ENCODE assay signal across 11 cellular contexts in genomic region chr9:105138306-105138801, GRCh38.
DNase-seq lines count a peak whose midpoint lies in the region; ATAC-seq and TF ChIP-seq lines count a peak whose summit lies in the region.
"Had no signal": no experiment of that assay in that cellular context is flagged by ENCODE, and none has a peak within 500 bp of the region (broad histone marks: within the 10 kb centered on the region; RNA-seq: fewer than 3 reads in every experiment).

No MANE protein-coding gene starts in this region.

- H3K9me3 ChIP-seq in gastrocnemius medialis (no peaks in the 10 kb centered on the region), WERI-Rb-1 (ENCODE audit: severe bottlenecking) (no peaks in the 10 kb centered on the region)

- no peaks in the 10 kb centered on the region for H4K20me1 ChIP-seq in KMS-11 (ENCODE audit: insufficient read depth)

- H3K9ac ChIP-seq in KMS-11 = peak overlapping the region; percentile 10; the same call in 1 of the 2 replicates

- H3K27me3 ChIP-seq in KMS-11 (ENCODE audit: insufficient read depth, low read depth) = no peaks in the 10 kb centered on the region
- H3K27me3 ChIP-seq in gastrocnemius medialis = no peaks in the 10 kb centered on the region
- no peaks in the 10 kb centered on the region for H3K27me3 ChIP-seq in WERI-Rb-1 (ENCODE audit: insufficient read depth, low read depth, severe bottlenecking)

- intact Hi-C loops in gastrocnemius medialis (cut with DNase I; ENCODE audit: low total_unique reads) = no loop called here

- H2AFZ ChIP-seq in KMS-11 (ENCODE audit: low read depth) = peak overlapping the region; percentile 15; the same call in 1 of the 2 replicates

- no peak overlapping the region for H3K4me3 ChIP-seq in KMS-11 (IDR thresholded peaks at IDR 0.05; ENCODE audit: insufficient read depth, low read depth, low read length)
- H3K4me3 ChIP-seq in astrocyte of the spinal cord (ENCODE audit: low read depth, low read length) = no peak overlapping the region
- no peak overlapping the region for H3K4me3 ChIP-seq in gastrocnemius medialis
- no peak overlapping the region for H3K4me3 ChIP-seq in WERI-Rb-1 (ENCODE audit: low read depth, low read length)

- TF ChIP-seq CTCF in KMS-11 (conservative IDR thresholded peaks at IDR 0.05; ENCODE audit: low read depth, low read length) (no peak), astrocyte of the spinal cord (IDR thresholded peaks at IDR 0.05; ENCODE audit: low read depth, low read length) (no peak), gastrocnemius medialis (IDR thresholded peaks at IDR 0.05 in 4 of 5, conservative IDR thresholded peaks at IDR 0.05 in 1 of 5) (no peak), WERI-Rb-1 (IDR thresholded peaks at IDR 0.05; ENCODE audit: low read depth, low read length) (no peak)

- H3K4me1 ChIP-seq in KMS-11 (ENCODE audit: low read depth, poor library complexity, severe bottlenecking) = peaks cover 58% of the 10 kb centered on the region
- H3K4me1 ChIP-seq in gastrocnemius medialis = no peaks in the 10 kb centered on the region

- peak overlapping the region; percentile 83; the same call in 1 of the 2 replicates for H3K4me2 ChIP-seq in KMS-11

- in situ Hi-C loops in astrocyte of the spinal cord (cut with HindIII; ENCODE audit: low sequenced_read_pairs) (no loop called here), gastrocnemius medialis (cut with MboI; ENCODE audit: low sequenced_read_pairs in 4 of 4) (no loop called here)

- peak; percentile 23 to 24 for ATAC-seq in gastrocnemius medialis

- H3K27ac ChIP-seq in KMS-11 (peak overlapping the region; percentile 71), gastrocnemius medialis (peak overlapping the region in 1 of 4 donors; percentile 27), WERI-Rb-1 (no peak overlapping the region)

- no peaks in the 10 kb centered on the region for H3K79me2 ChIP-seq in KMS-11 (ENCODE audit: insufficient read depth, low read depth)

- TF ChIP-seq POLR2A in gastrocnemius medialis (IDR thresholded peaks at IDR 0.05) = no peak

- DNase-seq in astrocyte of the spinal cord (ENCODE audit: low read depth, low spot score) = peak; percentile 78
- DNase-seq in iPS DF 19.7 (ENCODE audit: low read depth, low spot score) = peak; percentile 56
- no peak for DNase-seq in gastrocnemius medialis
- no peak for DNase-seq in WERI-Rb-1
- DNase-seq in SW 1271 (lab: John Stamatoyannopoulos, UW) = no peak
- DNase-seq in NCI-H226 = no peak
- DNase-seq: activated CD4-positive, alpha-beta T cell treated with anti-CD3 and anti-CD28 coated beads for 48 hours; activated naive CD4-positive, alpha-beta T cell treated with Interleukin-2 at 50 U/mL for 16 hours; DND-41; stimulated activated CD4-positive, alpha-beta T cell treated with anti-CD3 and anti-CD28 coated beads, Interleukin-4, amount 100 ng/mL, for 24 hours had no signal

- no peaks in the 10 kb centered on the region for H3K36me3 ChIP-seq in KMS-11 (ENCODE audit: insufficient read depth)
- no peaks in the 10 kb centered on the region for H3K36me3 ChIP-seq in gastrocnemius medialis
- H3K36me3 ChIP-seq in WERI-Rb-1 = no peaks in the 10 kb centered on the region

Comparison
In these comparisons a context has a peak if more than half of its experiments do, and no peak if none do; other contexts are left out.
1. DNase-seq: peak in astrocyte of the spinal cord (single experiment) and iPS DF 19.7 (single experiment); none in gastrocnemius medialis (0 of 2), WERI-Rb-1 (single experiment), SW 1271 (0 of 2) and NCI-H226 (single experiment).